1 cellular context compared by ENCODE assay signal in the genomic region with DNA sequence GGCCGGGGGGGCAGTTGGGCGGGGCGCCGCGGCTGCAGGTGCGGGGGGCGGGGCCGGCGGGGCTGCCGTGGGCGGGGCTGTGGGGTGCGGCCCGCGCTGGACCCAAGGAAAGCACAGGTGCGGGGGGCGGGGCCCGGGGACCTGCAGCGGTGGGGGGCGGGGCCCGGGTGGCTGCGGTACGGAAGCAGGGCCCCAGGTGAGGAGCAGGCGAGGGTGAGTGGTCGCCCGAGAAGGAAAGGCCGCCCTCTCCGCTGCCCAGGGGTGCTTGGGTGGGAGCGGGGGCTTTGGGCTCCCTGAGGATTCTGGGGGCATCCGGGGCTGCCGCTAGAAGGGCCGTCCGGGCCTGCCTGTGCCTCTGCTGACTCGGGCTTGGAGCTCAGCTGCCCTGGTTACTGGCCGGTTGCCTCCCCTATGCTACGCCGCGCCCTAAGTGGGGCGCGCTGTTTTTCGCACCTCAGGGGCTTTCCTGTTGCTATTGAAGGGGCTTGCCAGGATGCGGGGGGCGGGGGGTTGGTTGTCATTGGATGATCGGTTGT.
TF ChIP-seq lines count a peak whose summit lies in the region.

No MANE protein-coding gene starts in this region.

TF ChIP-seq in K562, 482 proteins besides CTCF, POLR2A, EP300 and RAD21 (continued from another document):
- TF ChIP-seq, protein P1, sequence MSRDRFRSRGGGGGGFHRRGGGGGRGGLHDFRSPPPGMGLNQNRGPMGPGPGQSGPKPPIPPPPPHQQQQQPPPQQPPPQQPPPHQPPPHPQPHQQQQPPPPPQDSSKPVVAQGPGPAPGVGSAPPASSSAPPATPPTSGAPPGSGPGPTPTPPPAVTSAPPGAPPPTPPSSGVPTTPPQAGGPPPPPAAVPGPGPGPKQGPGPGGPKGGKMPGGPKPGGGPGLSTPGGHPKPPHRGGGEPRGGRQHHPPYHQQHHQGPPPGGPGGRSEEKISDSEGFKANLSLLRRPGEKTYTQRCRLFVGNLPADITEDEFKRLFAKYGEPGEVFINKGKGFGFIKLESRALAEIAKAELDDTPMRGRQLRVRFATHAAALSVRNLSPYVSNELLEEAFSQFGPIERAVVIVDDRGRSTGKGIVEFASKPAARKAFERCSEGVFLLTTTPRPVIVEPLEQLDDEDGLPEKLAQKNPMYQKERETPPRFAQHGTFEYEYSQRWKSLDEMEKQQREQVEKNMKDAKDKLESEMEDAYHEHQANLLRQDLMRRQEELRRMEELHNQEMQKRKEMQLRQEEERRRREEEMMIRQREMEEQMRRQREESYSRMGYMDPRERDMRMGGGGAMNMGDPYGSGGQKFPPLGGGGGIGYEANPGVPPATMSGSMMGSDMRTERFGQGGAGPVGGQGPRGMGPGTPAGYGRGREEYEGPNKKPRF (IDR thresholded peaks at IDR 0.05; ENCODE audit: low read depth, low read length), result no peak
- TF ChIP-seq ZNF175 (CRISPR knock-in tag; IDR thresholded peaks at IDR 0.05; ENCODE audit: low read depth) (no peak), TSC22D4 (tag; IDR thresholded peaks at IDR 0.05) (no peak), ZNF764 (CRISPR knock-in tag; IDR thresholded peaks at IDR 0.05; ENCODE audit: low read depth) (no peak)
- TF ChIP-seq, protein P2, sequence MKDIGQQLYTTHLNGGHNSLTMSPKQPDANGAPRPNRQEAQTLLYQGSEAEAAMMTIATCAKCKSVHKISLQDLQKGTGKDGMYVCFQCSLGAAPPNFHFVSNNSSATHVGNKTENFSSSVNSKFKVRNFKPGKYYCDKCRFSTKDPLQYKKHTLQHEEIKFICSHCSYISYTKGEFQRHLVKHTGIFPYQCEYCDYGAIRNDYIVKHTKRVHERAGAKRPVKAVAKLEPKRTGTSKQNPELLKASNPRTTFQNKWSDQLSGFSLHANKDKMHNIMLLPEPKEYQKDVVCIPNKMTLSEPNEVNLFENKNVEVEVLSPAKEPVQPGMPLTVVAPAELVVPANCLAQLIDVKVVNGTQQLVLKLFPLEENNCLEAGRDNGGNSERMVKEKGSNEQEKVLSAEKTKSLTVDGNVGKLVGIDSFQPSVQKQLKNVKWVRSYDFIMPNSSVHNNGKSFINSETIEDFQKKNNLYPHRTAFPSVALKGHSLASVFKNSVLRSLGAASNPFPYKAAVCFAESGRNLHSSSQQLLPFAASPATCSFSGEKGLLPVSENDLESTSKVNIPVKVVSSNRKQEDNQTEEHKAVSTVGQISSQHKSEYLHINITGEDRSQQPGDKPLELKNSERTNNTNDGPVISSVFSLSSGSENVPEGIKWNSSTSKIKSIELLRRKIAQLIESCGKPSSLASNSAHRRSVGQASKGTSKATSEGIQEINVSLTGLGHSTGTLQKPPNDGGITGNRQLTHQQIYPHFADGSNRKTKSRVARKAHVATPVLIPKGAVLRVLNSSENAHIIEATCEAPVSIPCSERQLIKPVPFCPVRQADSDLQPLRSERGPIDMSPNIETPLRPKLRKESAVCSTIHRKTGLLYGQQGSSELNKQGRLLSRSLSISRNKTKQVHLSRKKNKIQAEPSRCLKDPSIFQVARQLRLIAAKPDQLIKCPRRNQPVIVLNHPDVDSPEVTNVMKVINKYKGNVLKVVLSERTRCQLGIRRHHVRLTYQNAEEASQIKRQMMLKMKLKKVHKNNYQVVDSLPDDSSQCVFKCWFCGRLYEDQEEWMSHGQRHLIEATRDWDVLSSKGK (CRISPR knock-in tag; IDR thresholded peaks at IDR 0.05), result no peak
- TF ChIP-seq, protein P3, sequence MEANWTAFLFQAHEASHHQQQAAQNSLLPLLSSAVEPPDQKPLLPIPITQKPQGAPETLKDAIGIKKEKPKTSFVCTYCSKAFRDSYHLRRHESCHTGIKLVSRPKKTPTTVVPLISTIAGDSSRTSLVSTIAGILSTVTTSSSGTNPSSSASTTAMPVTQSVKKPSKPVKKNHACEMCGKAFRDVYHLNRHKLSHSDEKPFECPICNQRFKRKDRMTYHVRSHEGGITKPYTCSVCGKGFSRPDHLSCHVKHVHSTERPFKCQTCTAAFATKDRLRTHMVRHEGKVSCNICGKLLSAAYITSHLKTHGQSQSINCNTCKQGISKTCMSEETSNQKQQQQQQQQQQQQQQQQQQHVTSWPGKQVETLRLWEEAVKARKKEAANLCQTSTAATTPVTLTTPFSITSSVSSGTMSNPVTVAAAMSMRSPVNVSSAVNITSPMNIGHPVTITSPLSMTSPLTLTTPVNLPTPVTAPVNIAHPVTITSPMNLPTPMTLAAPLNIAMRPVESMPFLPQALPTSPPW (CRISPR knock-in tag; IDR thresholded peaks at IDR 0.05), result 0 out of 2 replicates have a peak, but pooled peaks have one; percentile 48
